Comparison of ENCODE assay signal across 2 cellular contexts in the genomic region with DNA sequence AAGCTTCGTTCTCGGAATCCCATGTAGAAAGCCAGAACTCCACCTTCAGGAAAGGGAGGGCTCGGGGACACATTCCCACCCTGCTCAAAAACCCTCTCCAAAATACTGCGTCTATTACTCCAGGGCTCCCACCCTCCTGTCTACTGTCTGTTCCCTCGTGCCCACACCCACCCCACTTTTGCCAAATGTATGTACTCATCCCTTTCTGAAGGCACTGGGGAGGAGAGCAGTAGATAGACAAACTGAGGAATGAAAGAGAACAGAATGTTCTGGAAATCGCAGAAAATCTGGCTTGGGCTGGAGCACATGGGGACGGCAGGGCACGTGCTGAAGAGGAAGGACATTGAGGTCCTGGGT.
A peak's percentile ranks its signal among the peaks of the same experiment; 100 is the strongest.
TF ChIP-seq lines count a peak whose summit lies in the region.

No MANE protein-coding gene starts in this region.

TF ChIP-seq in HepG2, 621 proteins besides CTCF, POLR2A, EP300 and RAD21:
- TF ChIP-seq, protein P1, sequence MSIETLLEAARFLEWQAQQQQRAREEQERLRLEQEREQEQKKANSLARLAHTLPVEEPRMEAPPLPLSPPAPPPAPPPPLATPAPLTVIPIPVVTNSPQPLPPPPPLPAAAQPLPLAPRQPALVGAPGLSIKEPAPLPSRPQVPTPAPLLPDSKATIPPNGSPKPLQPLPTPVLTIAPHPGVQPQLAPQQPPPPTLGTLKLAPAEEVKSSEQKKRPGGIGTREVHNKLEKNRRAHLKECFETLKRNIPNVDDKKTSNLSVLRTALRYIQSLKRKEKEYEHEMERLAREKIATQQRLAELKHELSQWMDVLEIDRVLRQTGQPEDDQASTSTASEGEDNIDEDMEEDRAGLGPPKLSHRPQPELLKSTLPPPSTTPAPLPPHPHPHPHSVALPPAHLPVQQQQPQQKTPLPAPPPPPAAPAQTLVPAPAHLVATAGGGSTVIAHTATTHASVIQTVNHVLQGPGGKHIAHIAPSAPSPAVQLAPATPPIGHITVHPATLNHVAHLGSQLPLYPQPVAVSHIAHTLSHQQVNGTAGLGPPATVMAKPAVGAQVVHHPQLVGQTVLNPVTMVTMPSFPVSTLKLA (IDR thresholded peaks at IDR 0.05): peak; percentile 10; the same call in 1 of the 2 replicates
- TF ChIP-seq MAZ (IDR thresholded peaks at IDR 0.05; ENCODE audit: borderline replicate concordance, low read depth, low read length): no peak
- no peak for TF ChIP-seq MAZ (CRISPR knock-in tag; IDR thresholded peaks at IDR 0.05; ENCODE audit: low read depth)
- TF ChIP-seq, protein P2, sequence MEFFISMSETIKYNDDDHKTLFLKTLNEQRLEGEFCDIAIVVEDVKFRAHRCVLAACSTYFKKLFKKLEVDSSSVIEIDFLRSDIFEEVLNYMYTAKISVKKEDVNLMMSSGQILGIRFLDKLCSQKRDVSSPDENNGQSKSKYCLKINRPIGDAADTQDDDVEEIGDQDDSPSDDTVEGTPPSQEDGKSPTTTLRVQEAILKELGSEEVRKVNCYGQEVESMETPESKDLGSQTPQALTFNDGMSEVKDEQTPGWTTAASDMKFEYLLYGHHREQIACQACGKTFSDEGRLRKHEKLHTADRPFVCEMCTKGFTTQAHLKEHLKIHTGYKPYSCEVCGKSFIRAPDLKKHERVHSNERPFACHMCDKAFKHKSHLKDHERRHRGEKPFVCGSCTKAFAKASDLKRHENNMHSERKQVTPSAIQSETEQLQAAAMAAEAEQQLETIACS (CRISPR knock-in tag; IDR thresholded peaks at IDR 0.05): no peak
- no peak for TF ChIP-seq ZFP90 (CRISPR knock-in tag; IDR thresholded peaks at IDR 0.05; ENCODE audit: borderline replicate concordance)
- no peak for TF ChIP-seq NFE2L2 (IDR thresholded peaks at IDR 0.05; ENCODE audit: low read length)

TF ChIP-seq in GM23338, 12 proteins besides CTCF, POLR2A, EP300 and RAD21:
- no peak for TF ChIP-seq ZNF331 (CRISPR knock-in tag; IDR thresholded peaks at IDR 0.05; ENCODE audit: low read depth)
- no peak for TF ChIP-seq EZH2phosphoT487 (IDR thresholded peaks at IDR 0.05; ENCODE audit: unreplicated experiment)
- no peak for TF ChIP-seq REST (IDR thresholded peaks at IDR 0.05; ENCODE audit: unreplicated experiment)
- no peak for TF ChIP-seq EZH2 (IDR thresholded peaks at IDR 0.05; ENCODE audit: low read depth, unreplicated experiment)
- TF ChIP-seq NANOG (IDR thresholded peaks at IDR 0.05; ENCODE audit: borderline replicate concordance): no peak
- no peak for TF ChIP-seq CREB1 (CRISPR knock-in tag; IDR thresholded peaks at IDR 0.05; ENCODE audit: low read depth)
- TF ChIP-seq ZNF114 (CRISPR knock-in tag; IDR thresholded peaks at IDR 0.05): no peak
- no peak for TF ChIP-seq POLR2AphosphoS5 (IDR thresholded peaks at IDR 0.05; ENCODE audit: low read depth)
- TF ChIP-seq, protein P3, sequence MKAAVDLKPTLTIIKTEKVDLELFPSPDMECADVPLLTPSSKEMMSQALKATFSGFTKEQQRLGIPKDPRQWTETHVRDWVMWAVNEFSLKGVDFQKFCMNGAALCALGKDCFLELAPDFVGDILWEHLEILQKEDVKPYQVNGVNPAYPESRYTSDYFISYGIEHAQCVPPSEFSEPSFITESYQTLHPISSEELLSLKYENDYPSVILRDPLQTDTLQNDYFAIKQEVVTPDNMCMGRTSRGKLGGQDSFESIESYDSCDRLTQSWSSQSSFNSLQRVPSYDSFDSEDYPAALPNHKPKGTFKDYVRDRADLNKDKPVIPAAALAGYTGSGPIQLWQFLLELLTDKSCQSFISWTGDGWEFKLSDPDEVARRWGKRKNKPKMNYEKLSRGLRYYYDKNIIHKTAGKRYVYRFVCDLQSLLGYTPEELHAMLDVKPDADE (IDR thresholded peaks at IDR 0.05): no peak
- no peak for TF ChIP-seq STAT1 (IDR thresholded peaks at IDR 0.05; ENCODE audit: unreplicated experiment)
- no peak for TF ChIP-seq JUNB (IDR thresholded peaks at IDR 0.05; ENCODE audit: unreplicated experiment)
- no peak for TF ChIP-seq ZNF462 (CRISPR knock-in tag; IDR thresholded peaks at IDR 0.05)
